In genomic region chr3:73236867-73237266, GRCh38 we compare ENCODE assay signal across 17 cellular contexts.
DNase-seq lines count a peak whose midpoint lies in the region; TF ChIP-seq lines count a peak whose summit lies in the region.
"Had no signal": no experiment of that assay in that cellular context is flagged by ENCODE, and none has a peak within 500 bp of the region (broad histone marks: within the 10 kb centered on the region; RNA-seq: fewer than 3 reads in every experiment).

No MANE protein-coding gene starts in this region.

- POLR2A ChIA-PET in HEK293 (lab: Yijun Ruan, JAX): interaction anchor here (0.6 to 1.3 kb wide), 2 partner anchors 19 to 109 kb away, joined by 4 read pairs; no protein-coding TSS in a partner anchor

- H3K9me2 ChIP-seq in MM.1S (replicated peaks; ENCODE audit: insufficient read depth, low read length): no peaks in the 10 kb centered on the region

- H4K20me1 ChIP-seq in MM.1S (ENCODE audit: insufficient read depth, low read length): no peaks in the 10 kb centered on the region
- H4K20me1 ChIP-seq: BLaER1 treated with 17β-estradiol and CSF1 and Interleukin-3, amounts not matched to agents 10 nM and 100 nM had no signal

- intact Hi-C loops in esophagus muscularis mucosa (cut with DNase I): no loop called here

- H3K4me3 ChIP-seq in HEK293 (ENCODE audit: low read depth, low read length) (no peak overlapping the region), esophagus muscularis mucosa (no peak overlapping the region), MM.1S (ENCODE audit: low read length) (no peak overlapping the region)
- H3K4me3 ChIP-seq: BLaER1 treated with 17β-estradiol and CSF1 and Interleukin-3, amounts not matched to agents 10 nM and 100 nM; GM12878; GM23248; HAP-1 had no signal

- H3K4me1 ChIP-seq in HEK293 (ENCODE audit: control insufficient read depth, insufficient read depth, low read length) (peaks cover 11% of the 10 kb centered on the region; the same call in 1 of the 2 replicates), esophagus muscularis mucosa (peaks cover 0 to 3% (median 0%) of the 10 kb centered on the region in 4 donors), MM.1S (ENCODE audit: low read length) (no peaks in the 10 kb centered on the region)
- H3K4me1 ChIP-seq: HAP-1 had no signal

- H3K4me3 Mint-ChIP-seq in progenitor cell of endocrine pancreas (ENCODE audit: low read depth): no peak overlapping the region
- H3K4me3 Mint-ChIP-seq: B cell; CD8-positive, alpha-beta T cell had no signal

- no peak overlapping the region for H3K4me2 ChIP-seq in MM.1S (ENCODE audit: low read depth, low read length)
- H3K4me2 ChIP-seq: BLaER1 treated with 17β-estradiol and CSF1 and Interleukin-3, amounts not matched to agents 10 nM and 100 nM had no signal

- H3F3A ChIP-seq in MM.1S (ENCODE audit: insufficient read depth, low read length): no peaks in the 10 kb centered on the region

- no peak for TF ChIP-seq POLR2A in esophagus muscularis mucosa (IDR thresholded peaks at IDR 0.05; ENCODE audit: low read depth)

- no peaks in the 10 kb centered on the region for H3K9me3 Mint-ChIP-seq in progenitor cell of endocrine pancreas (ENCODE audit: low read depth)
- H3K9me3 Mint-ChIP-seq: CD8-positive, alpha-beta T cell had no signal

- H3K9me3 ChIP-seq in HEK293 (ENCODE audit: control insufficient read depth, insufficient read depth, low read depth, low read length): no peaks in the 10 kb centered on the region
- H3K9me3 ChIP-seq in esophagus muscularis mucosa: no peaks in the 10 kb centered on the region
- H3K9me3 ChIP-seq in MM.1S (replicated peaks; ENCODE audit: insufficient read depth, low read length): no peaks in the 10 kb centered on the region
- H3K9me3 ChIP-seq: HAP-1 had no signal

- TF ChIP-seq EP300 in esophagus muscularis mucosa (IDR thresholded peaks at IDR 0.05): no peak

- H3K27me3 Mint-ChIP-seq in progenitor cell of endocrine pancreas: no peaks in the 10 kb centered on the region

- 87% methylated on average over 5 of the region's 5 CpGs for WGBS in esophagus muscularis mucosa

- no peaks in the 10 kb centered on the region for H3K27me3 ChIP-seq in esophagus muscularis mucosa
- H3K27me3 ChIP-seq in MM.1S (replicated peaks; ENCODE audit: insufficient read depth, low read length): no peaks in the 10 kb centered on the region
- H3K27me3 ChIP-seq: BLaER1 treated with 17β-estradiol and CSF1 and Interleukin-3, amounts not matched to agents 10 nM and 100 nM had no signal

- H3K27ac ChIP-seq in HEK293 (ENCODE audit: extremely low read depth, low read depth, low read length): no peak overlapping the region
- no peak overlapping the region for H3K27ac ChIP-seq in esophagus muscularis mucosa (replicated peaks in 1 of 4)
- no peak overlapping the region for H3K27ac ChIP-seq in MM.1S (ENCODE audit: low read length)
- H3K27ac ChIP-seq: BLaER1 treated with 17β-estradiol and CSF1 and Interleukin-3, amounts not matched to agents 10 nM and 100 nM; GM23248 had no signal

- H3K79me2 ChIP-seq in MM.1S (ENCODE audit: low read length): no peaks in the 10 kb centered on the region

- CTCF ChIA-PET in HEK293 (lab: Yijun Ruan, JAX): interaction anchor here (0.7 to 1.0 kb wide), 2 partner anchors 75 to 341 kb away, joined by 3 read pairs; no protein-coding TSS in a partner anchor

- H3K36me3 ChIP-seq in HEK293 (ENCODE audit: control insufficient read depth in 2 of 2, insufficient read depth in 1 of 2, low read length in 2 of 2) (no peaks in the 10 kb centered on the region), esophagus muscularis mucosa (no peaks in the 10 kb centered on the region), MM.1S (replicated peaks; ENCODE audit: insufficient read depth, low read length) (no peaks in the 10 kb centered on the region)
- H3K36me3 ChIP-seq: BLaER1 treated with 17β-estradiol and CSF1 and Interleukin-3, amounts not matched to agents 10 nM and 100 nM; HAP-1 had no signal

- peaks cover 3% of the 10 kb centered on the region for H3K4me1 Mint-ChIP-seq in progenitor cell of endocrine pancreas (ENCODE audit: low read depth)
- H3K4me1 Mint-ChIP-seq: B cell had no signal

- DNase-seq in NCI-H69 (lab: John Stamatoyannopoulos, UW): peak; percentile 5
- DNase-seq in esophagus muscularis mucosa (ENCODE audit: extremely low spot score): peak; percentile 31
- DNase-seq in progenitor cell of endocrine pancreas (ENCODE audit: low spot score, unreplicated experiment): no peak
- DNase-seq in mesenteric fat pad (ENCODE audit: low spot score): no peak
- DNase-seq in MM.1S: no peak
- DNase-seq in activated effector memory CD4-positive, alpha-beta T cell treated with Interleukin-2 at 50 U/mL for 16 hours: no peak
- DNase-seq: CD8-positive, alpha-beta T cell; DMS 273 treated with DMSO at 0.1 percent for 48 hours; DMS53; DND-41; EL; GM23248 had no signal

- H3K9ac ChIP-seq in MM.1S (ENCODE audit: low read length): no peak overlapping the region
- H3K9ac ChIP-seq: BLaER1 treated with 17β-estradiol and CSF1 and Interleukin-3, amounts not matched to agents 10 nM and 100 nM; GM23248 had no signal

- no peak for TF ChIP-seq CTCF in HEK293 (tag by site-specific recombination; IDR thresholded peaks at IDR 0.05)
- no peak for TF ChIP-seq CTCF in esophagus muscularis mucosa (IDR thresholded peaks at IDR 0.05)
- TF ChIP-seq CTCF in progenitor cell of endocrine pancreas (IDR thresholded peaks at IDR 0.05; ENCODE audit: unreplicated experiment): no peak
- no peak for TF ChIP-seq CTCF in MM.1S (IDR thresholded peaks at IDR 0.05; ENCODE audit: low read length)

- no peak overlapping the region for H2AFZ ChIP-seq in MM.1S (ENCODE audit: low read length)
- H2AFZ ChIP-seq: GM23248 had no signal

- H3K36me3 Mint-ChIP-seq in progenitor cell of endocrine pancreas (ENCODE audit: insufficient read depth): no peaks in the 10 kb centered on the region
- H3K36me3 Mint-ChIP-seq: CD8-positive, alpha-beta T cell had no signal

- H3K27ac Mint-ChIP-seq in progenitor cell of endocrine pancreas: peak overlapping the region; percentile 9
- H3K27ac Mint-ChIP-seq: B cell; CD8-positive, alpha-beta T cell had no signal

TF ChIP-seq in HEK293, 187 proteins besides CTCF, POLR2A, EP300 and RAD21 (continues in another document):
- TF ChIP-seq ZNF561 (tag by site-specific recombination; IDR thresholded peaks at IDR 0.05; ENCODE audit: borderline replicate concordance): no peak
- TF ChIP-seq ZNF707 (tag by site-specific recombination; IDR thresholded peaks at IDR 0.05): no peak
- TF ChIP-seq ZSCAN18 (tag by site-specific recombination; IDR thresholded peaks at IDR 0.05): no peak
- peak; percentile 69 for TF ChIP-seq ZNF639 (tag by site-specific recombination; IDR thresholded peaks at IDR 0.05)
- no peak for TF ChIP-seq ZNF837 (tag by site-specific recombination; IDR thresholded peaks at IDR 0.05)
- no peak for TF ChIP-seq YY1 (tag by site-specific recombination; IDR thresholded peaks at IDR 0.05)
- no peak for TF ChIP-seq ZNF248 (tag by site-specific recombination; IDR thresholded peaks at IDR 0.05)
- TF ChIP-seq ZNF184 (tag by site-specific recombination; IDR thresholded peaks at IDR 0.05): no peak
- TF ChIP-seq HIC1 (tag by site-specific recombination; IDR thresholded peaks at IDR 0.05): no peak
- no peak for TF ChIP-seq ZNF747 (tag by site-specific recombination; IDR thresholded peaks at IDR 0.05)
- no peak for TF ChIP-seq ZNF626 (tag by site-specific recombination; IDR thresholded peaks at IDR 0.05)
- TF ChIP-seq ZSCAN16 (tag by site-specific recombination; IDR thresholded peaks at IDR 0.05): no peak
- peak; percentile 88 for TF ChIP-seq ZBTB17 (tag by site-specific recombination; IDR thresholded peaks at IDR 0.05)
- TF ChIP-seq SP3 (tag by site-specific recombination; IDR thresholded peaks at IDR 0.05): no peak
- TF ChIP-seq ZNF202 (tag by site-specific recombination; IDR thresholded peaks at IDR 0.05; ENCODE audit: borderline replicate concordance): no peak
- no peak for TF ChIP-seq BCL11A (tag by site-specific recombination; IDR thresholded peaks at IDR 0.05; ENCODE audit: low read depth)
- TF ChIP-seq ZNF433 (tag by site-specific recombination; IDR thresholded peaks at IDR 0.05; ENCODE audit: low read depth): no peak

Comparison
In these comparisons a context has a peak if more than half of its experiments do, and no peak if none do; other contexts are left out.
1. DNase-seq: peak in NCI-H69 (single experiment) and esophagus muscularis mucosa (single experiment); none in progenitor cell of endocrine pancreas (single experiment), mesenteric fat pad (single experiment), MM.1S (single experiment) and activated effector memory CD4-positive, alpha-beta T cell treated with Interleukin-2 at 50 U/mL for 16 hours (single experiment).